ENCODE assay signal across 18 cellular contexts in genomic region chr17:78322327-78322857, GRCh38. TPM values are rescaled to one million over a fixed set of nuclear protein-coding genes. Genes with fewer than 3 reads are reported as not detected.
DNase-seq lines count a peak whose midpoint lies in the region; ATAC-seq and TF ChIP-seq lines count a peak whose summit lies in the region.
"Had no signal": no experiment of that assay in that cellular context is flagged by ENCODE, and none has a peak within 500 bp of the region (broad histone marks: within the 10 kb centered on the region; RNA-seq: fewer than 3 reads in every experiment).

No MANE protein-coding gene starts in this region.

- peaks cover 0 to 48% (median 39%) of the 10 kb centered on the region in 12 donors for H3K4me1 ChIP-seq in heart left ventricle
- peaks cover 38 to 52% (median 49%) of the 10 kb centered on the region in 4 donors for H3K4me1 ChIP-seq in esophagus muscularis mucosa
- peaks cover 27 to 49% (median 47%) of the 10 kb centered on the region in 4 donors for H3K4me1 ChIP-seq in upper lobe of left lung

- TF ChIP-seq CTCF in heart left ventricle (IDR thresholded peaks at IDR 0.05) (no peak), esophagus muscularis mucosa (IDR thresholded peaks at IDR 0.05) (no peak), omental fat pad (IDR thresholded peaks at IDR 0.05) (no peak), upper lobe of left lung (IDR thresholded peaks at IDR 0.05) (no peak)

- POLR2A ChIA-PET in activated CD4-positive, alpha-beta memory T cell treated with anti-CD3 and anti-CD28 coated beads for 36 hours (lab: Charles Lee), result no interaction called here

- H3K36me3 Mint-ChIP-seq in activated CD4-positive, alpha-beta memory T cell treated with anti-CD3 and anti-CD28 coated beads for 36 hours, result no peaks in the 10 kb centered on the region
- H3K36me3 Mint-ChIP-seq: memory B cell had no signal

- no peak for ATAC-seq in heart left ventricle
- ATAC-seq in Right ventricle myocardium superior (ENCODE audit: poor library complexity), result no peak
- peak; percentile 64 for ATAC-seq in omental fat pad (ENCODE audit: low FRiP score)
- no peak for ATAC-seq in upper lobe of left lung (ENCODE audit: low FRiP score in 2 of 2)
- ATAC-seq in GM18873 (IDR thresholded peaks at IDR 0.05; ENCODE audit: low FRiP score, unreplicated experiment), result no peak
- ATAC-seq in GM18517 (IDR thresholded peaks at IDR 0.05; ENCODE audit: unreplicated experiment), result no peak

- no peaks in the 10 kb centered on the region for H3K27me3 Mint-ChIP-seq in activated CD4-positive, alpha-beta memory T cell treated with anti-CD3 and anti-CD28 coated beads for 36 hours

- no peak overlapping the region for H3K27ac Mint-ChIP-seq in activated CD4-positive, alpha-beta memory T cell treated with anti-CD3 and anti-CD28 coated beads for 36 hours
- H3K27ac Mint-ChIP-seq: activated CD4-positive, alpha-beta memory T cell treated with anti-CD3 and anti-CD28 coated beads, Interleukin-2, amount 10 ng/mL, durations not matched to agents 7 days and 5 days; activated T-helper 2 cell treated with anti-CD3 and anti-CD28 coated beads, Interferon-gamma antibody, Interleukin-2, Interleukin-4, amounts not matched to agents 10 μg/mL and 5 μg/mL and 100 μg/mL, durations not matched to agents 14 hours and 24 hours and 36 hours; memory B cell; T-helper 2 cell treated with Interferon-gamma antibody and Interleukin-4, amounts not matched to agents 5 μg/mL and 100 μg/mL, for 36 hours had no signal

- no peak overlapping the region for H3K4me3 Mint-ChIP-seq in activated CD4-positive, alpha-beta memory T cell treated with anti-CD3 and anti-CD28 coated beads for 36 hours
- H3K4me3 Mint-ChIP-seq: activated CD4-positive, alpha-beta memory T cell treated with anti-CD3 and anti-CD28 coated beads, Interleukin-2, amount 10 ng/mL, durations not matched to agents 7 days and 5 days; memory B cell; T-helper 2 cell treated with Interferon-gamma antibody and Interleukin-4, amounts not matched to agents 5 μg/mL and 100 μg/mL, for 36 hours had no signal

- no peak for TF ChIP-seq POLR2A in heart left ventricle (IDR thresholded peaks at IDR 0.05)
- no peak for TF ChIP-seq POLR2A in esophagus muscularis mucosa (IDR thresholded peaks at IDR 0.05; ENCODE audit: low read depth)
- no peak for TF ChIP-seq POLR2A in upper lobe of left lung (IDR thresholded peaks at IDR 0.05)

- no peaks in the 10 kb centered on the region for H3K36me3 ChIP-seq in heart left ventricle
- H3K36me3 ChIP-seq in esophagus muscularis mucosa, result no peaks in the 10 kb centered on the region
- H3K36me3 ChIP-seq in upper lobe of left lung, result no peaks in the 10 kb centered on the region
- H3K36me3 ChIP-seq: cardiac muscle cell had no signal

- H3K4me1 Mint-ChIP-seq in activated CD4-positive, alpha-beta memory T cell treated with anti-CD3 and anti-CD28 coated beads for 36 hours (ENCODE audit: low read depth), result peaks cover 20% of the 10 kb centered on the region

- no peaks in the 10 kb centered on the region for H3K9me3 Mint-ChIP-seq in activated CD4-positive, alpha-beta memory T cell treated with anti-CD3 and anti-CD28 coated beads for 36 hours
- H3K9me3 Mint-ChIP-seq: activated CD4-positive, alpha-beta memory T cell treated with anti-CD3 and anti-CD28 coated beads, Interleukin-2, amount 10 ng/mL, durations not matched to agents 7 days and 5 days; activated T-helper 2 cell treated with anti-CD3 and anti-CD28 coated beads, Interferon-gamma antibody, Interleukin-2, Interleukin-4, amounts not matched to agents 10 μg/mL and 5 μg/mL and 100 μg/mL, durations not matched to agents 14 hours and 24 hours and 36 hours; memory B cell; T-helper 2 cell treated with Interferon-gamma antibody and Interleukin-4, amounts not matched to agents 5 μg/mL and 100 μg/mL, for 36 hours had no signal

- CTCF ChIA-PET in activated CD4-positive, alpha-beta memory T cell treated with anti-CD3 and anti-CD28 coated beads for 36 hours (lab: Charles Lee), result no interaction called here

- intact Hi-C loops in heart left ventricle (cut with DNase I), result loop anchor here in 1 of 10 donors (5.0 kb wide), 1 partner anchor 35 kb away; no protein-coding TSS in a partner anchor
- intact Hi-C loops in Right ventricle myocardium superior (cut with DNase I), result no loop called here
- intact Hi-C loops in esophagus muscularis mucosa (cut with DNase I), result no loop called here
- intact Hi-C loops in activated CD4-positive, alpha-beta memory T cell treated with anti-CD3 and anti-CD28 coated beads for 36 hours (cut with micrococcal nuclease), result no loop called here

- TF ChIP-seq EP300 in esophagus muscularis mucosa (IDR thresholded peaks at IDR 0.05) (no peak), upper lobe of left lung (IDR thresholded peaks at IDR 0.05) (no peak)

- 77 to 90% (median 84%) methylated on average over 9 of the region's 9 CpGs for WGBS in heart left ventricle, 4 donors
- WGBS in esophagus muscularis mucosa, result 92% methylated on average over 7 of the region's 9 CpGs
- 73 to 98% methylated on average over 4 to 6 of the region's 9 CpGs for WGBS in upper lobe of left lung, 2 donors

- DNase-seq in heart left ventricle, result no peak
- no peak for DNase-seq in Right ventricle myocardium superior
- no peak for DNase-seq in esophagus muscularis mucosa (ENCODE audit: extremely low spot score)
- DNase-seq in omental fat pad (ENCODE audit: low spot score), result no peak
- peak in 1 of 2 donors; percentile 31 for DNase-seq in upper lobe of left lung
- no peak for DNase-seq in activated CD4-positive, alpha-beta memory T cell treated with anti-CD3 and anti-CD28 coated beads for 36 hours
- DNase-seq: ACHN; activated CD4-positive, alpha-beta memory T cell treated with anti-CD3 and anti-CD28 coated beads, Interleukin-2, amount 10 ng/mL, durations not matched to agents 7 days and 5 days; NCI-H1417; NCI-H446 treated with DMSO at 0.1 percent for 48 hours; PC-9; retina had no signal

- H3K9me3 ChIP-seq in heart left ventricle (no peaks in the 10 kb centered on the region), esophagus muscularis mucosa (no peaks in the 10 kb centered on the region), upper lobe of left lung (no peaks in the 10 kb centered on the region)

- H3K27ac ChIP-seq in heart left ventricle (peak overlapping the region; percentile 59 to 98 (median 86)), esophagus muscularis mucosa (replicated peaks in 1 of 4) (peak overlapping the region; percentile 82 to 91 (median 86)), upper lobe of left lung (peak overlapping the region; percentile 65 to 93 (median 86))
- H3K27ac ChIP-seq: cardiac muscle cell, PC-9 had no signal

- H3K4me3 ChIP-seq in heart left ventricle (no peak overlapping the region), esophagus muscularis mucosa (no peak overlapping the region), upper lobe of left lung (no peak overlapping the region)
- H3K4me3 ChIP-seq: cardiac muscle cell, PC-9 had no signal

- no peaks in the 10 kb centered on the region for H3K27me3 ChIP-seq in heart left ventricle
- no peaks in the 10 kb centered on the region for H3K27me3 ChIP-seq in esophagus muscularis mucosa
- no peaks in the 10 kb centered on the region for H3K27me3 ChIP-seq in upper lobe of left lung
- H3K27me3 ChIP-seq: cardiac muscle cell had no signal

RNA-seq across cellular contexts. Expression of gene SOCS3, which starts 37.5 kb away (rescaled TPM):
- total RNA-seq in heart left ventricle, result 100 to 1,000 TPM in 1 of 9 donors, 10 to 100 TPM in 5, 1 to 10 TPM in 3; 4.6 to 134 (median 18.4) TPM
- 10 to 100 TPM; 15.2 to 15.9 TPM for polyA plus RNA-seq in heart left ventricle
- total RNA-seq in Right ventricle myocardium superior, result 10.5 TPM
- total RNA-seq in esophagus muscularis mucosa, result 1,000 to 10,000 TPM in 1 of 4 donors, 10 to 100 TPM in 3; 12.5 to 1,139 (median 39.3) TPM
- total RNA-seq in omental fat pad, result 1,000 to 10,000 TPM in 1 of 4 donors, 100 to 1,000 TPM in 3; 186 to 1,117 (median 634) TPM
- 100 to 1,000 TPM in 3 of 6 donors, 10 to 100 TPM in 3; 67.1 to 173 (median 114) TPM for total RNA-seq in upper lobe of left lung
- 100 to 1,000 TPM; 162 to 167 TPM for total RNA-seq in activated CD4-positive, alpha-beta memory T cell treated with anti-CD3 and anti-CD28 coated beads for 36 hours

RNA-seq across cellular contexts. Expression of gene PGS1, which starts 56.1 kb away (rescaled TPM):
- 10 to 100 TPM; 14.2 to 32.8 (median 17.3) TPM for total RNA-seq in heart left ventricle
- polyA plus RNA-seq in heart left ventricle, result 10 to 100 TPM; 11.9 to 24.6 TPM
- total RNA-seq in Right ventricle myocardium superior, result 18.1 TPM
- 10 to 100 TPM; 30.7 to 45.9 (median 35.6) TPM for total RNA-seq in esophagus muscularis mucosa
- total RNA-seq in omental fat pad, result 10 to 100 TPM; 25.8 to 97.2 (median 70.2) TPM
- 100 to 1,000 TPM in 2 of 6 donors, 10 to 100 TPM in 4; 79.2 to 348 (median 92.3) TPM for total RNA-seq in upper lobe of left lung
- total RNA-seq in activated CD4-positive, alpha-beta memory T cell treated with anti-CD3 and anti-CD28 coated beads for 36 hours, result 10 to 100 TPM; 75.8 to 78.1 TPM
